Comparison of ENCODE assay signal across 1 cellular context in the genomic region with DNA sequence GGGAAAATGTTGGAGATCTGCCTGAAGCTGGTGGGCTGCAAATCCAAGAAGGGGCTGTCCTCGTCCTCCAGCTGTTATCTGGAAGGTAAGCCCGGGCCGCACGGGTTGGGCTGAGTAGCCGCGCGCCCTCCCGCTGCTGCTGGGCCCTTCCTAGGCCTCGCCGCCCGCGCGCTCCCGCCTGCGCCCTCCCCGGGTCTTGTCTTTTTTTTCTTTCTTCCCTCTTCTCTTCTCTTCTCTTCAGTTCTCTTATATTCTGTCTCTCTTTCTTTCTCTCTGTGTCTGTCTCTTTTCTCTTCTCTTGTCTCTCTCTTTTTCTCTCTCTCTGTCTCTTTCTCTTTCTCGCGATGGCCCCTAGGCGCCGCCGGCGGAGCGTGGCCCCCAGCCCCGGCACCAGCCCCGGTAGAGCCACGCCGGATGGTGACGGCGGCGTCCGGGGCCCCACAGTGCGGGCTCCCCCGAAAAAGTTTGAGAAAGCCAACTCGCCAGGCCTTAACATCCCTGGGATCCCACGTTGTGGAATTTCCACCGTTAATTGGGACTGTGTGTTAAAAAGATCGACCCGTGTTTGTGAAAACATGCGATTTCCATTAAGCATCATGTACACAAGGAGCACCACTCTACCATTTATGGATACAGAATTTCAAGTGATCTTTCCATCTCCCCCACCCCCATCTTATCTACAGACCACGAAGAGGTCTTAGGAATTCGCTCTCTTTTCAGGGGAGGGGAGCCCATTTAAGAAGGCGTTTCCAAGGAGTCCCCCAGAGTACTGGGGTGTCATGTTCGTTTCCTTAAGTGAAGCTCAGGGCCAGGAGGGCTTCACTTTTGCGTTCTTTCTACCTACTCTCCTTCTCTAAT.
TF ChIP-seq lines count a peak whose summit lies in the region.

No MANE protein-coding gene starts in this region.

TF ChIP-seq in HEK293, 187 proteins besides CTCF, POLR2A, EP300 and RAD21 (continued from another document):
- TF ChIP-seq SP3 (tag by site-specific recombination; IDR thresholded peaks at IDR 0.05) (no peak; the same call in 1 of the 2 replicates), ZXDB (tag by site-specific recombination; IDR thresholded peaks at IDR 0.05) (peak; percentile 59), ZNF2 (tag by site-specific recombination; IDR thresholded peaks at IDR 0.05) (peak; percentile 85), ZNF248 (tag by site-specific recombination; IDR thresholded peaks at IDR 0.05) (no peak), ZNF37A (tag by site-specific recombination; IDR thresholded peaks at IDR 0.05) (no peak), ZNF202 (tag by site-specific recombination; IDR thresholded peaks at IDR 0.05; ENCODE audit: borderline replicate concordance) (no peak)
- TF ChIP-seq, protein P1, sequence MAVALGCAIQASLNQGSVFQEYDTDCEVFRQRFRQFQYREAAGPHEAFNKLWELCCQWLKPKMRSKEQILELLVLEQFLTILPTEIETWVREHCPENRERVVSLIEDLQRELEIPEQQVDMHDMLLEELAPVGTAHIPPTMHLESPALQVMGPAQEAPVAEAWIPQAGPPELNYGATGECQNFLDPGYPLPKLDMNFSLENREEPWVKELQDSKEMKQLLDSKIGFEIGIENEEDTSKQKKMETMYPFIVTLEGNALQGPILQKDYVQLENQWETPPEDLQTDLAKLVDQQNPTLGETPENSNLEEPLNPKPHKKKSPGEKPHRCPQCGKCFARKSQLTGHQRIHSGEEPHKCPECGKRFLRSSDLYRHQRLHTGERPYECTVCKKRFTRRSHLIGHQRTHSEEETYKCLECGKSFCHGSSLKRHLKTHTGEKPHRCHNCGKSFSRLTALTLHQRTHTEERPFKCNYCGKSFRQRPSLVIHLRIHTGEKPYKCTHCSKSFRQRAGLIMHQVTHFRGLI (tag by site-specific recombination; IDR thresholded peaks at IDR 0.05), result peak; percentile 98
